ENCODE assay signal across 8 cellular contexts in genomic region chr17:40218006-40218739, GRCh38. TPM values are rescaled to one million over a fixed set of nuclear protein-coding genes. Genes with fewer than 3 reads are reported as not detected.
DNase-seq lines count a peak whose midpoint lies in the region; ATAC-seq and TF ChIP-seq lines count a peak whose summit lies in the region.

No MANE protein-coding gene starts in this region.

- no peak for ATAC-seq in CD8-positive, alpha-beta T cell

- H3K4me1 Mint-ChIP-seq in CD8-positive, alpha-beta T cell (ENCODE audit: low read depth) = peaks cover 25% of the 10 kb centered on the region
- peaks cover 36% of the 10 kb centered on the region for H3K4me1 Mint-ChIP-seq in dendritic cell treated with granulocyte-macrophage colony-stimulating factor and Interleukin-4, amounts not matched to agents 40 ng/mL and 50 ng/mL, for 4 days (ENCODE audit: low read depth)
- H3K4me1 Mint-ChIP-seq in neural crest cell = peaks cover 20% of the 10 kb centered on the region

- H3K4me1 ChIP-seq in CD8-positive, alpha-beta T cell (ENCODE audit: insufficient read depth, low read length) = peaks cover 8% of the 10 kb centered on the region
- peaks cover 17% of the 10 kb centered on the region for H3K4me1 ChIP-seq in OCI-LY1 (ENCODE audit: insufficient read depth, low read length, severe bottlenecking)

- no peaks in the 10 kb centered on the region for H3K27me3 ChIP-seq in CD8-positive, alpha-beta T cell (ENCODE audit: insufficient read depth, low read length)
- H3K27me3 ChIP-seq in OCI-LY1 (ENCODE audit: insufficient read depth, low read length) = no peaks in the 10 kb centered on the region

- no peaks in the 10 kb centered on the region for H3K9me2 ChIP-seq in OCI-LY1 (ENCODE audit: low read depth, low read length)

- H3K4me3 Mint-ChIP-seq in CD8-positive, alpha-beta T cell = peak overlapping the region; percentile 95
- peak overlapping the region; percentile 94 for H3K4me3 Mint-ChIP-seq in dendritic cell treated with granulocyte-macrophage colony-stimulating factor and Interleukin-4, amounts not matched to agents 40 ng/mL and 50 ng/mL, for 4 days
- H3K4me3 Mint-ChIP-seq in neural crest cell = peak overlapping the region; percentile 91

- H3F3A ChIP-seq in OCI-LY1 (ENCODE audit: insufficient read depth, low read length) = no peaks in the 10 kb centered on the region; the same call in 1 of the 2 replicates

- H3K9ac ChIP-seq in OCI-LY1 (ENCODE audit: low read length) = peak overlapping the region; percentile 96; the same call in 1 of the 2 replicates

- H3K27me3 Mint-ChIP-seq in CD8-positive, alpha-beta T cell (ENCODE audit: low read depth) = no peaks in the 10 kb centered on the region
- H3K27me3 Mint-ChIP-seq in dendritic cell treated with granulocyte-macrophage colony-stimulating factor and Interleukin-4, amounts not matched to agents 40 ng/mL and 50 ng/mL, for 4 days = no peaks in the 10 kb centered on the region
- no peaks in the 10 kb centered on the region for H3K27me3 Mint-ChIP-seq in neural crest cell (ENCODE audit: low read depth)

- CTCF ChIA-PET in CD8-positive, alpha-beta T cell (lab: Charles Lee) = interaction anchor here (0.6 to 1.9 kb wide), 11 partner anchors 8 to 205 kb away, joined by 3 to 9 read pairs (median 3); partner anchors contain the start of gene CASC3

- H3K79me2 ChIP-seq in OCI-LY1 (ENCODE audit: insufficient read depth, low read length) = peaks cover 16% of the 10 kb centered on the region

- DNase-seq in CD8-positive, alpha-beta T cell = peak in 1 of 7 experiments; percentile 21
- DNase-seq in neural crest cell (ENCODE audit: low read depth, low spot score) (no peak), NCI-H82 treated with DMSO at 0.1 percent for 48 hours (lab: John Stamatoyannopoulos, UW; ENCODE audit: unreplicated experiment) (no peak), NCI-H1417 treated with DMSO at 0.1 percent for 48 hours (lab: John Stamatoyannopoulos, UW) (no peak), NCI-H1436 treated with DMSO at 0.1 percent for 48 hours (lab: John Stamatoyannopoulos, UW) (no peak), LoVo (ENCODE audit: low spot score) (no peak)

- POLR2A ChIA-PET in CD8-positive, alpha-beta T cell (lab: Charles Lee) = interaction anchor here (0.6 to 1.6 kb wide), 14 partner anchors 15 to 1471 kb away, joined by 3 to 5 read pairs (median 3); partner anchors contain the start of genes CASC3, MSL1 and PSMD3

- H2AFZ ChIP-seq in OCI-LY1 (ENCODE audit: low read length) = peak overlapping the region; percentile 96; the same call in 1 of the 2 replicates

- H3K27ac ChIP-seq in CD8-positive, alpha-beta T cell (ENCODE audit: low read depth, low read length) = peak overlapping the region; percentile 99
- H3K27ac ChIP-seq in OCI-LY1 (ENCODE audit: low read depth, low read length, poor library complexity, severe bottlenecking) = peak overlapping the region; percentile 59

- no peaks in the 10 kb centered on the region for H4K20me1 ChIP-seq in OCI-LY1 (ENCODE audit: insufficient read depth, low read length)

- peak overlapping the region; percentile 99 for H3K4me2 ChIP-seq in OCI-LY1 (ENCODE audit: low read length)

- peak overlapping the region; percentile 100 for H3K27ac Mint-ChIP-seq in CD8-positive, alpha-beta T cell
- H3K27ac Mint-ChIP-seq in dendritic cell treated with granulocyte-macrophage colony-stimulating factor and Interleukin-4, amounts not matched to agents 40 ng/mL and 50 ng/mL, for 4 days = peak overlapping the region; percentile 95
- peak overlapping the region; percentile 100 for H3K27ac Mint-ChIP-seq in neural crest cell (ENCODE audit: unreplicated experiment)

- H3K36me3 Mint-ChIP-seq in CD8-positive, alpha-beta T cell = peaks cover 12% of the 10 kb centered on the region
- H3K36me3 Mint-ChIP-seq in dendritic cell treated with granulocyte-macrophage colony-stimulating factor and Interleukin-4, amounts not matched to agents 40 ng/mL and 50 ng/mL, for 4 days (ENCODE audit: low read depth) = peaks cover 14% of the 10 kb centered on the region
- H3K36me3 Mint-ChIP-seq in neural crest cell (ENCODE audit: low read depth) = no peaks in the 10 kb centered on the region

- no peak for TF ChIP-seq CTCF in CD8-positive, alpha-beta T cell (IDR thresholded peaks at IDR 0.05)
- TF ChIP-seq CTCF in OCI-LY1 (IDR thresholded peaks at IDR 0.05; ENCODE audit: low read length) (no peak), neural crest cell (conservative IDR thresholded peaks at IDR 0.05) (no peak)

- no peaks in the 10 kb centered on the region for H3K9me3 Mint-ChIP-seq in CD8-positive, alpha-beta T cell
- no peaks in the 10 kb centered on the region for H3K9me3 Mint-ChIP-seq in dendritic cell treated with granulocyte-macrophage colony-stimulating factor and Interleukin-4, amounts not matched to agents 40 ng/mL and 50 ng/mL, for 4 days
- no peaks in the 10 kb centered on the region for H3K9me3 Mint-ChIP-seq in neural crest cell

- no peaks in the 10 kb centered on the region for H3K36me3 ChIP-seq in CD8-positive, alpha-beta T cell (ENCODE audit: insufficient read depth, low read length)
- H3K36me3 ChIP-seq in OCI-LY1 (ENCODE audit: insufficient read depth, low read length) = no peaks in the 10 kb centered on the region

- H3K9me3 ChIP-seq in CD8-positive, alpha-beta T cell (ENCODE audit: low read length) = no peaks in the 10 kb centered on the region
- no peaks in the 10 kb centered on the region for H3K9me3 ChIP-seq in OCI-LY1 (ENCODE audit: low read length)

- peak overlapping the region; percentile 83 for H3K4me3 ChIP-seq in CD8-positive, alpha-beta T cell (ENCODE audit: low read depth, low read length)
- H3K4me3 ChIP-seq in OCI-LY1 (ENCODE audit: low read depth, low read length, poor library complexity, severe bottlenecking) = peak overlapping the region; percentile 100

- intact Hi-C loops in CD8-positive, alpha-beta T cell (cut with DNase I, micrococcal nuclease) = loop anchor here (1.0 to 5.0 kb wide), 8 partner anchors 15 to 581 kb away; partner anchors contain the start of genes CDC6 (in 1 of the 2), PSMD3 (in 1 of the 2), RAPGEFL1 (in 1 of the 2) and STARD3 (in 1 of the 2)
- intact Hi-C loops in dendritic cell treated with granulocyte-macrophage colony-stimulating factor and Interleukin-4, amounts not matched to agents 40 ng/mL and 50 ng/mL, for 4 days (cut with micrococcal nuclease) = loop anchor here (2.0 kb wide), 1 partner anchor 69 kb away; the partner anchor contains the start of gene CDC6

RNA-seq across cellular contexts. Expression of gene WIPF2, which starts 0.9 kb away (rescaled TPM):
- 10 to 100 TPM; 26.8 to 30.8 TPM for total RNA-seq in CD8-positive, alpha-beta T cell
- 28.7 and 30.2 TPM in 2 replicates for total RNA-seq in neural crest cell

RNA-seq across cellular contexts. Expression of gene RAPGEFL1, which starts 40.9 kb away (rescaled TPM):
- total RNA-seq in CD8-positive, alpha-beta T cell = 1 to 10 TPM; 8.8 to 9.2 TPM
- 23.3 and 24.1 TPM in 2 replicates for total RNA-seq in neural crest cell
